Comparison of ENCODE assay signal across 11 cellular contexts in the genomic region with DNA sequence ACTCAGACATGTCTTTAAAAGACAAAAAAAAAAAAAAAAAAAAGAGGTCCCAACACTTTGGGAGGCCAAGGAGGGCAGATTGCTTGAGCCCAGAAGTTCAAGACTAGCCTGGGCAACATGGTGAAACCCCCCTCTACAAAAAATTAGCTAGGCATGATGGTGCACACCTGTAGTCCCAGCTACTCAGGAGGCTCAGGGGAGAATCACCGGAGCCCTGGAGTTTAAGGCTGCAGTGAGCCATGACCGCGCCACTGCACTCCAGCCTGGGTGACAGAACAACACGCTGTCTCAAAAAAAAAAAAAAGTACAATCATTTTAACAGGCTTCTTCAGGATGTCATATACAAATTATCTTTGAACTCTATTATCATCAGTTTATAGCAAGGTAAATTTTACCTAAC. TPM values are rescaled to one million over a fixed set of nuclear protein-coding genes. Genes with fewer than 3 reads are reported as not detected.
DNase-seq lines count a peak whose midpoint lies in the region; ATAC-seq and TF ChIP-seq lines count a peak whose summit lies in the region.
"Had no signal": no experiment of that assay in that cellular context is flagged by ENCODE, and none has a peak within 500 bp of the region (broad histone marks: within the 10 kb centered on the region; RNA-seq: fewer than 3 reads in every experiment).

No MANE protein-coding gene starts in this region.

- no peak overlapping the region for H3K4me3 ChIP-seq in mucosa of descending colon
- no peak overlapping the region for H3K4me3 ChIP-seq in esophagus muscularis mucosa

- DNase-seq in mucosa of descending colon (no peak), H4 (ENCODE audit: low spot score) (no peak), GM10266 (ENCODE audit: extremely low spot score) (no peak), NOMO-1 (lab: John Stamatoyannopoulos, UW; ENCODE audit: unreplicated experiment in 2 of 2) (no peak), esophagus muscularis mucosa (ENCODE audit: extremely low spot score) (no peak)
- DNase-seq: CD8-positive, alpha-beta memory T cell; NCI-H1048; NCI-H526 treated with DMSO at 0.1 percent for 48 hours had no signal

- 93% methylated on average over 4 of the region's 4 CpGs for WGBS in esophagus muscularis mucosa

- H3K4me1 ChIP-seq in mucosa of descending colon (ENCODE audit: low read depth) (peaks cover 7% of the 10 kb centered on the region), esophagus muscularis mucosa (peaks cover 13 to 19% (median 13%) of the 10 kb centered on the region in 4 donors)

- H3K9me3 ChIP-seq in mucosa of descending colon (no peaks in the 10 kb centered on the region), esophagus muscularis mucosa (no peaks in the 10 kb centered on the region)

- H3K27me3 ChIP-seq in esophagus muscularis mucosa: no peaks in the 10 kb centered on the region

- no peak for TF ChIP-seq EP300 in esophagus muscularis mucosa (IDR thresholded peaks at IDR 0.05)

- H3K27ac ChIP-seq in esophagus muscularis mucosa (replicated peaks in 1 of 4): no peak overlapping the region

- no peak for TF ChIP-seq POLR2A in esophagus muscularis mucosa (IDR thresholded peaks at IDR 0.05; ENCODE audit: low read depth)

- intact Hi-C loops in mucosa of descending colon (cut with DNase I, micrococcal nuclease): loop anchor here in 1 of 2 donors (10.0 kb wide), 1 partner anchor 134 kb away; no protein-coding TSS in a partner anchor
- intact Hi-C loops in esophagus muscularis mucosa (cut with DNase I): no loop called here

- H3K36me3 ChIP-seq in mucosa of descending colon (ENCODE audit: low read depth) (no peaks in the 10 kb centered on the region), esophagus muscularis mucosa (no peaks in the 10 kb centered on the region)

- TF ChIP-seq CTCF in mucosa of descending colon (IDR thresholded peaks at IDR 0.05) (no peak), GM10266 (IDR thresholded peaks at IDR 0.05; ENCODE audit: control insufficient read depth, insufficient read depth, low read depth, missing control alignments) (no peak), esophagus muscularis mucosa (IDR thresholded peaks at IDR 0.05) (no peak)

- ATAC-seq in GM18867 (IDR thresholded peaks at IDR 0.05; ENCODE audit: unreplicated experiment) (peak; percentile 59), GM21717 (IDR thresholded peaks at IDR 0.05; ENCODE audit: unreplicated experiment) (peak; percentile 59), HG03196 (IDR thresholded peaks at IDR 0.05; ENCODE audit: unreplicated experiment) (peak; percentile 71), mucosa of descending colon (peak; percentile 24)

RNA-seq across cellular contexts. Expression of a gene that starts 22.0 kb away (rescaled TPM):
- total RNA-seq in mucosa of descending colon (1 to 10 TPM; 5.3 to 8.3 (median 5.4) TPM), esophagus muscularis mucosa (10 to 100 TPM in 1 of 4 donors, 1 to 10 TPM in 3; 7.0 to 11.2 (median 8.6) TPM)
- total RNA-seq in H4 (2014; rRNA removed; shearing (Covaris generic)): 10.4 and 11.5 TPM in 2 replicates
